ENCODE assay signal across 1 cellular context in the genomic region with DNA sequence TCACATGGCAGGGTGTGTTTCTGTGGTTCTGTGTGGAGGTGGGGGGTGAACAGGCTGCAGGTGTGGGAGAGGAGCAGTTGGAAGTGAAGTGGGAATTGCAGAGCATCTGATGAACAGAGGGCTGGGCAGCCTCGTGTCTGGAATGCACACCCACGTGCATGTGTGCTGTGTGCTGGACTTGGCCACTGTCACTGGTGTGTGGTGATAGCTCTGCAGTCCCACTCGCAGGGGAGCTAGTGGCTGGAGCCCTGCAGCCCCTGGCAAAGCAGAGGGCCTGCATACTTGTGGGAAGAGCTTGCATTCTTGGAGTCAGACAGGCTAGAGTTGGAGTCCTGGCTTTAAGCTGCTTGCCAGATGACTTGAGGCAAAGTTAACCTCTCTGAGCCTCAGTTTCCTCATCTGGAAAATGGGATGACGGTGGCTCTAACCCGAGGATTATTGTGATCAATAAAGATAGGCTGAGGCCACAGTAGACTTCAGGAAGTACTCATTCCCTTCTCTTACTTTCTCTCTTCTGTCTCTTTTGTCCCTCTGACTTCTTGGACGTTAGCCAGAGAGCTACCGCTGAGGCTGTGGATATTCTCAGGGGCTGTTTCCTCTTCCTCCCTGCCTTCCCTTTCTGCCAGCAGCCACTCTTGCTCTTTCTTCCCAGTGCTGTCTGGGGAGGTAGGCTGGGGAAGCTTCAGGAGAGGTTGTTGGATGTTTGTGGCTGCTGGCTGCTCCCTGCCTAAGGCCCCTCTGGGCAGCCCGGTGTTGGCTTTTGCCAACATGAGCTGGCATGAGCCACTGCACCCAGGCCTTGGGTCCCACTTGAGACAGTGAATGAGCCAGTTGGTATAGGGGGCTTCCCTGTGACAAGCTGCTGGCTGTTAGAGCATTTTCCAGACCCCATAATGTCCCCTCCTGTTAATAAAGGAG.
TF ChIP-seq lines count a peak whose summit lies in the region.

No MANE protein-coding gene starts in this region.

TF ChIP-seq in endothelial cell of umbilical vein, 7 proteins besides CTCF, POLR2A, EP300 and RAD21:
- TF ChIP-seq GATA2 (IDR thresholded peaks at IDR 0.05; ENCODE audit: insufficient read depth, insufficient read length, low read depth, low read length) (no peak), MYC (IDR thresholded peaks at IDR 0.05; ENCODE audit: low read depth, low read length) (no peak), JUN (IDR thresholded peaks at IDR 0.05; ENCODE audit: borderline replicate concordance, insufficient read depth, insufficient read length, low read depth) (no peak), FOS (IDR thresholded peaks at IDR 0.05; ENCODE audit: borderline replicate concordance, insufficient read depth, low read length) (no peak), EZH2 (IDR thresholded peaks at IDR 0.05; ENCODE audit: borderline replicate concordance, low read depth, low read length, severe bottlenecking) (no peak), POLR2AphosphoS5 (IDR thresholded peaks at IDR 0.05; ENCODE audit: insufficient read depth, low read depth, low read length) (no peak)
- TF ChIP-seq, protein P1, sequence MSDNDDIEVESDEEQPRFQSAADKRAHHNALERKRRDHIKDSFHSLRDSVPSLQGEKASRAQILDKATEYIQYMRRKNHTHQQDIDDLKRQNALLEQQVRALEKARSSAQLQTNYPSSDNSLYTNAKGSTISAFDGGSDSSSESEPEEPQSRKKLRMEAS (IDR thresholded peaks at IDR 0.05; ENCODE audit: insufficient read depth, insufficient read length): no peak
TF ChIP-seq in endothelial cell of umbilical vein: peak in this region for 0.
